ENCODE assay signal across 23 cellular contexts in genomic region chr1:225750420-225750819, GRCh38.
"Had no signal": no experiment of that assay in that cellular context is flagged by ENCODE, and none has a peak within 500 bp of the region (broad histone marks: within the 10 kb centered on the region; RNA-seq: fewer than 3 reads in every experiment).

No MANE protein-coding gene starts in this region.

- H3K36me3 ChIP-seq: esophagus squamous epithelium, gastroesophageal sphincter, spleen, upper lobe of left lung had no signal

- H3K27ac Mint-ChIP-seq: activated CD4-positive, alpha-beta T cell treated with anti-CD3 and anti-CD28 coated beads, Interleukin-2, amount 10 ng/mL, durations not matched to agents 24 days and 14 days; activated CD8-positive, alpha-beta memory T cell treated with anti-CD3 and anti-CD28 coated beads, Interleukin-2, amount 10 ng/mL, durations not matched to agents 7 days and 5 days; activated CD8-positive, alpha-beta T cell treated with anti-CD3 and anti-CD28 coated beads for 36 hours; activated naive CD4-positive, alpha-beta T cell treated with anti-CD3 and anti-CD28 coated beads, Interleukin-2, amount 10 ng/mL, durations not matched to agents 7 days and 5 days; T-helper 1 cell treated with Interleukin-12 subunit alpha and Interleukin-12 subunit beta and Interleukin-4 antibody, amounts not matched to agents 30 μg/mL and 1 μg/mL, for 36 hours had no signal

- H3K9me3 ChIP-seq: esophagus squamous epithelium, gastroesophageal sphincter, spleen, upper lobe of left lung had no signal

- H3K9me3 Mint-ChIP-seq: activated CD4-positive, alpha-beta T cell treated with anti-CD3 and anti-CD28 coated beads, Interleukin-2, amount 10 ng/mL, durations not matched to agents 24 days and 14 days; activated CD8-positive, alpha-beta T cell treated with anti-CD3 and anti-CD28 coated beads for 36 hours; activated naive CD4-positive, alpha-beta T cell treated with anti-CD3 and anti-CD28 coated beads, Interleukin-2, amount 10 ng/mL, durations not matched to agents 7 days and 5 days; nephron progenitor cell; T-helper 1 cell treated with Interleukin-12 subunit alpha and Interleukin-12 subunit beta and Interleukin-4 antibody, amounts not matched to agents 30 μg/mL and 1 μg/mL, for 36 hours had no signal

- H3K27me3 Mint-ChIP-seq: activated CD8-positive, alpha-beta T cell treated with anti-CD3 and anti-CD28 coated beads for 36 hours had no signal

- H3K4me1 Mint-ChIP-seq: activated CD4-positive, alpha-beta T cell treated with anti-CD3 and anti-CD28 coated beads, Interleukin-2, amount 10 ng/mL, durations not matched to agents 24 days and 14 days; activated CD8-positive, alpha-beta memory T cell treated with anti-CD3 and anti-CD28 coated beads, Interleukin-2, amount 10 ng/mL, durations not matched to agents 7 days and 5 days had no signal

- H3K4me3 ChIP-seq: coronary artery, esophagus squamous epithelium, gastroesophageal sphincter, spleen, upper lobe of left lung had no signal

- H3K4me3 Mint-ChIP-seq: activated CD4-positive, alpha-beta T cell treated with anti-CD3 and anti-CD28 coated beads, Interleukin-2, amount 10 ng/mL, durations not matched to agents 24 days and 14 days; activated CD8-positive, alpha-beta memory T cell treated with anti-CD3 and anti-CD28 coated beads, Interleukin-2, amount 10 ng/mL, durations not matched to agents 7 days and 5 days; activated CD8-positive, alpha-beta T cell treated with anti-CD3 and anti-CD28 coated beads for 36 hours; activated naive CD4-positive, alpha-beta T cell treated with anti-CD3 and anti-CD28 coated beads, Interleukin-2, amount 10 ng/mL, durations not matched to agents 7 days and 5 days; T-helper 1 cell treated with Interleukin-12 subunit alpha and Interleukin-12 subunit beta and Interleukin-4 antibody, amounts not matched to agents 30 μg/mL and 1 μg/mL, for 36 hours had no signal

- DNase-seq: activated CD4-positive, alpha-beta T cell treated with anti-CD3 and anti-CD28 coated beads, Interleukin-2, amount 10 ng/mL, durations not matched to agents 24 days and 14 days; activated CD8-positive, alpha-beta memory T cell treated with anti-CD3 and anti-CD28 coated beads, Interleukin-2, amount 10 ng/mL, durations not matched to agents 7 days and 5 days; activated CD8-positive, alpha-beta T cell treated with anti-CD3 and anti-CD28 coated beads for 36 hours; activated effector memory CD4-positive, alpha-beta T cell treated with anti-CD3 and anti-CD28 coated beads, Interleukin-2, amount 50 U/mL, for 16 hours; activated naive CD4-positive, alpha-beta T cell treated with anti-CD3 and anti-CD28 coated beads, Interleukin-2, amount 10 ng/mL, durations not matched to agents 7 days and 5 days; activated T-cell treated with anti-CD3 and anti-CD28 coated beads for 4 hours; amygdala; cerebellar nuclear complex; esophagus squamous epithelium; head of caudate nucleus; hypothalamus; left ventricle myocardium superior; nephron progenitor cell; nucleus accumbens; stimulated activated CD4-positive, alpha-beta T cell treated with anti-CD3 and anti-CD28 coated beads, Interleukin-4, amount 100 ng/mL, for 4 hours; stimulated activated naive CD8-positive, alpha-beta T cell treated with anti-CD3 and anti-CD28 coated beads, Interleukin-15, Interleukin-2, amounts not matched to agents 100 U/mL and 50 U/mL, for 24 hours; T1000; upper lobe of left lung had no signal

- H3K27ac ChIP-seq: coronary artery, gastroesophageal sphincter, parathyroid adenoma, upper lobe of left lung had no signal

- ATAC-seq: activated CD8-positive, alpha-beta memory T cell treated with anti-CD3 and anti-CD28 coated beads, Interleukin-2, amount 10 ng/mL, durations not matched to agents 7 days and 5 days; activated CD8-positive, alpha-beta T cell treated with anti-CD3 and anti-CD28 coated beads for 36 hours; gastroesophageal sphincter; left ventricle myocardium superior; stimulated activated naive CD8-positive, alpha-beta T cell treated with anti-CD3 and anti-CD28 coated beads, Interleukin-15, Interleukin-2, amounts not matched to agents 100 U/mL and 50 U/mL, for 24 hours had no signal

- H3K36me3 Mint-ChIP-seq: activated CD8-positive, alpha-beta memory T cell treated with anti-CD3 and anti-CD28 coated beads, Interleukin-2, amount 10 ng/mL, durations not matched to agents 7 days and 5 days; activated naive CD4-positive, alpha-beta T cell treated with anti-CD3 and anti-CD28 coated beads, Interleukin-2, amount 10 ng/mL, durations not matched to agents 7 days and 5 days had no signal
